In genomic region chr2:24077535-24077877, GRCh38 we compare ENCODE assay signal across 9 cellular contexts. TPM values are rescaled to one million over a fixed set of nuclear protein-coding genes. Genes with fewer than 3 reads are reported as not detected.
DNase-seq lines count a peak whose midpoint lies in the region; ATAC-seq, FAIRE-seq and TF ChIP-seq lines count a peak whose summit lies in the region.
"Had no signal": no experiment of that assay in that cellular context is flagged by ENCODE, and none has a peak within 500 bp of the region (broad histone marks: within the 10 kb centered on the region; RNA-seq: fewer than 3 reads in every experiment).

No MANE protein-coding gene starts in this region.

- H3K27me3 ChIP-seq in Karpas-422 (ENCODE audit: low read length) (no peaks in the 10 kb centered on the region), mucosa of rectum (ENCODE audit: control insufficient read depth in 2 of 2, insufficient read depth in 2 of 2, low read length in 2 of 2) (no peaks in the 10 kb centered on the region)

- H3K4me3 ChIP-seq in A549 = no peak overlapping the region
- H3K4me3 ChIP-seq in Karpas-422 (ENCODE audit: low read length) = peak overlapping the region; percentile 95
- H3K4me3 ChIP-seq in coronary artery = peak overlapping the region; percentile 92
- H3K4me3 ChIP-seq in mucosa of rectum (ENCODE audit: low read length in 2 of 2) = peak overlapping the region; percentile 78 to 87

- CTCF ChIA-PET in A549 (lab: Yijun Ruan, JAX) = interaction anchor here (1.1 to 2.9 kb wide), 3 partner anchors 87 to 200 kb away, joined by 3 to 13 read pairs (median 4); partner anchors contain the start of gene ATAD2B

- H3K36me3 ChIP-seq in Karpas-422 (ENCODE audit: insufficient read depth, low read length) = peaks cover 12% of the 10 kb centered on the region
- H3K36me3 ChIP-seq in mucosa of rectum (ENCODE audit: control insufficient read depth in 2 of 2, insufficient read depth in 2 of 2, low read length in 2 of 2) = peaks cover 28 to 33% of the 10 kb centered on the region in 2 donors

- no peaks in the 10 kb centered on the region for H3K9me3 ChIP-seq in A549
- H3K9me3 ChIP-seq in Karpas-422 (ENCODE audit: low read length) = no peaks in the 10 kb centered on the region
- no peaks in the 10 kb centered on the region for H3K9me3 ChIP-seq in mucosa of rectum (ENCODE audit: control insufficient read depth in 2 of 2, low read length in 2 of 2)

- POLR2A ChIA-PET in A549 (lab: Yijun Ruan, JAX) = interaction anchor here (2.8 kb wide), 1 partner anchor 151 kb away, joined by 72 read pairs; the partner anchor contains the start of gene ATAD2B

- FAIRE-seq in A549 (lab: Jason Lieb, UNC) = no peak
- FAIRE-seq: TTC549 had no signal

- H3K79me2 ChIP-seq in Karpas-422 (ENCODE audit: low read length) = peaks cover 35% of the 10 kb centered on the region

- H3K4me2 ChIP-seq in A549 = peak overlapping the region; percentile 72
- H3K4me2 ChIP-seq in Karpas-422 (ENCODE audit: low read depth, low read length, poor library complexity, severe bottlenecking) = peak overlapping the region; percentile 69

- H3K9me2 ChIP-seq in Karpas-422 (replicated peaks; ENCODE audit: insufficient read depth, low read length) = no peaks in the 10 kb centered on the region

- ATAC-seq in A549 (no peak), GM18502 (IDR thresholded peaks at IDR 0.05; ENCODE audit: poor library complexity, unreplicated experiment) (no peak)

- no peak for TF ChIP-seq EP300 in A549 (IDR thresholded peaks at IDR 0.05)

- H3K4me1 ChIP-seq in A549 (peaks cover 32% of the 10 kb centered on the region), Karpas-422 (ENCODE audit: low read length) (peaks cover 26% of the 10 kb centered on the region), mucosa of rectum (ENCODE audit: control insufficient read depth in 2 of 2, insufficient read depth in 2 of 2, low read length in 2 of 2) (peaks cover 14 to 21% of the 10 kb centered on the region in 2 donors)

- TF ChIP-seq CTCF in A549 (IDR thresholded peaks at IDR 0.05) (no peak), coronary artery (IDR thresholded peaks at IDR 0.05) (no peak)

- peak overlapping the region; percentile 65 for H3K9ac ChIP-seq in Karpas-422 (ENCODE audit: low read length)
- peak overlapping the region; percentile 81 to 82 for H3K9ac ChIP-seq in mucosa of rectum (ENCODE audit: low read depth in 1 of 2, low read length in 2 of 2)

- TF ChIP-seq POLR2A in A549 (IDR thresholded peaks at IDR 0.05; ENCODE audit: low read length) = no peak

- H3K27ac ChIP-seq in A549 = peak overlapping the region; percentile 84 to 85; a peak in 3 of 6 replicates
- peak overlapping the region; percentile 50 for H3K27ac ChIP-seq in Karpas-422 (ENCODE audit: low read length)
- peak overlapping the region; percentile 87 to 100 for H3K27ac ChIP-seq in coronary artery
- H3K27ac ChIP-seq in mucosa of rectum (ENCODE audit: low read depth in 2 of 2, low read length in 2 of 2) = peak overlapping the region; percentile 93 to 98

- no peak for TF ChIP-seq RAD21 in A549 (conservative IDR thresholded peaks at IDR 0.05 in 1 of 2, IDR thresholded peaks at IDR 0.05 in 1 of 2)

- DNase-seq in A549 (ENCODE audit: low read depth in 1 of 2, low spot score in 1 of 2) (no peak), Karpas-422 (no peak), coronary artery (ENCODE audit: low spot score) (no peak), cerebellar cortex (ENCODE audit: low spot score) (no peak), NCI-H2081 treated with DMSO at 0.1 percent for 48 hours (lab: John Stamatoyannopoulos, UW) (no peak), NCI-H748 (lab: John Stamatoyannopoulos, UW; ENCODE audit: unreplicated experiment) (no peak)

- WGBS in A549 (ENCODE audit: missing lambda C conversion rate) = 81% methylated on average over 9 of the region's 9 CpGs

- no peaks in the 10 kb centered on the region; the same call in 1 of the 2 replicates for H4K20me1 ChIP-seq in Karpas-422 (ENCODE audit: insufficient read depth, low read depth, low read length)

- H2AFZ ChIP-seq in Karpas-422 (ENCODE audit: low read length) = 0 out of 2 replicates have a peak overlapping the region, but pooled peaks have one; percentile 26

TF ChIP-seq in A549, 52 proteins besides CTCF, POLR2A, EP300 and RAD21:
- TF ChIP-seq HOXB5 (CRISPR knock-in tag; IDR thresholded peaks at IDR 0.05) (no peak), HOXB13 (CRISPR knock-in tag; IDR thresholded peaks at IDR 0.05; ENCODE audit: low read depth) (no peak), POLR2AphosphoS2 (conservative IDR thresholded peaks at IDR 0.05; ENCODE audit: low read length) (peak; percentile 77; the same call in 1 of the 2 replicates)

RNA-seq across cellular contexts. Expression of gene SF3B6, which starts 1.4 kb away (rescaled TPM):
- polyA plus RNA-seq in A549 (2011; rRNA removed) (296 and 315 TPM in 2 replicates), A549 (2017; fragmentation: RNase III; extraction: RNeasy Plus Mini Kit Qiagen cat#74134 plus additional on column Dnase treatment) (244 to 276 TPM (median 260 TPM) in 3 replicates)
- polyA plus RNA-seq in A549 (2012; cell fraction: cytosol; rRNA removed) = 133 and 171 TPM in 2 replicates
- polyA plus RNA-seq in A549 (2012; cell fraction: nucleus; rRNA removed) = 45.9 and 85.7 TPM in 2 replicates
- 19.5 and 28.0 TPM in 2 replicates for polyA minus RNA-seq in A549 (2011; rRNA and poly(A)+ RNA removed)
- 181 and 285 TPM in 2 replicates for total RNA-seq in Karpas-422 (2014; rRNA removed; shearing (Covaris generic); ENCODE audit: low replicate concordance)

RNA-seq across cellular contexts. Expression of gene TP53I3, which starts 7.1 kb away (rescaled TPM):
- 93.7 and 99.1 TPM in 2 replicates for polyA plus RNA-seq in A549 (2011; rRNA removed)
- 150 and 186 TPM in 2 replicates for polyA plus RNA-seq in A549 (2012; cell fraction: cytosol; rRNA removed)
- polyA plus RNA-seq in A549 (2012; cell fraction: nucleus; rRNA removed) = 347 and 392 TPM in 2 replicates
- 173 to 183 TPM (median 173 TPM) in 3 replicates for polyA plus RNA-seq in A549 (2017; fragmentation: RNase III; extraction: RNeasy Plus Mini Kit Qiagen cat#74134 plus additional on column Dnase treatment)
- 64.4 and 101 TPM in 2 replicates for polyA minus RNA-seq in A549 (2011; rRNA and poly(A)+ RNA removed)
- total RNA-seq in Karpas-422 (2014; rRNA removed; shearing (Covaris generic); ENCODE audit: low replicate concordance) = 3.4 and 13.5 TPM in 2 replicates

RNA-seq across cellular contexts. Expression of gene FKBP1B, which starts 28.0 kb away (rescaled TPM):
- polyA plus RNA-seq in A549 (2011; rRNA removed) = 16.1 and 23.4 TPM in 2 replicates
- 23.5 and 24.2 TPM in 2 replicates for polyA plus RNA-seq in A549 (2012; cell fraction: cytosol; rRNA removed)
- polyA plus RNA-seq in A549 (2012; cell fraction: nucleus; rRNA removed) = 10.0 and 12.5 TPM in 2 replicates
- polyA plus RNA-seq in A549 (2017; fragmentation: RNase III; extraction: RNeasy Plus Mini Kit Qiagen cat#74134 plus additional on column Dnase treatment) = 8.5 to 9.1 TPM (median 8.9 TPM) in 3 replicates
- 7.6 and 8.4 TPM in 2 replicates for polyA minus RNA-seq in A549 (2011; rRNA and poly(A)+ RNA removed)
- total RNA-seq in Karpas-422 (2014; rRNA removed; shearing (Covaris generic); ENCODE audit: low replicate concordance) = 0.71 and 3.6 TPM in 2 replicates

RNA-seq across cellular contexts. Expression of gene WDCP, which starts 30.3 kb away (rescaled TPM):
- polyA plus RNA-seq in A549 (2011; rRNA removed) (20.8 and 30.1 TPM in 2 replicates), A549 (2017; fragmentation: RNase III; extraction: RNeasy Plus Mini Kit Qiagen cat#74134 plus additional on column Dnase treatment) (12.1 to 12.9 TPM (median 12.7 TPM) in 3 replicates)
- polyA plus RNA-seq in A549 (2012; cell fraction: cytosol; rRNA removed) = 6.7 and 8.4 TPM in 2 replicates
- 6.6 and 9.5 TPM in 2 replicates for polyA plus RNA-seq in A549 (2012; cell fraction: nucleus; rRNA removed)
- 39.7 and 56.6 TPM in 2 replicates for polyA minus RNA-seq in A549 (2011; rRNA and poly(A)+ RNA removed)
- total RNA-seq in Karpas-422 (2014; rRNA removed; shearing (Covaris generic); ENCODE audit: low replicate concordance) = 8.8 and 24.3 TPM in 2 replicates

RNA-seq across cellular contexts. Expression of gene PFN4, which starts 45.6 kb away (rescaled TPM):
- polyA plus RNA-seq in A549 (2011; rRNA removed) = 2.0 and 2.3 TPM in 2 replicates
- polyA plus RNA-seq in A549 (2012; cell fraction: cytosol; rRNA removed) = 0.75 and 0.80 TPM in 2 replicates
- polyA plus RNA-seq in A549 (2012; cell fraction: nucleus; rRNA removed) = 0.44 and 0.56 TPM in 2 replicates
- polyA plus RNA-seq in A549 (2017; fragmentation: RNase III; extraction: RNeasy Plus Mini Kit Qiagen cat#74134 plus additional on column Dnase treatment) = 1.2 to 1.6 TPM (median 1.6 TPM) in 3 replicates
- 0.37 TPM in 1 of 2 replicates, not detected in the other for polyA minus RNA-seq in A549 (2011; rRNA and poly(A)+ RNA removed)
- 2.1 TPM in 1 of 2 replicates, not detected in the other for total RNA-seq in Karpas-422 (2014; rRNA removed; shearing (Covaris generic); ENCODE audit: low replicate concordance)
